ENCODE assay signal across 11 cellular contexts in the genomic region with DNA sequence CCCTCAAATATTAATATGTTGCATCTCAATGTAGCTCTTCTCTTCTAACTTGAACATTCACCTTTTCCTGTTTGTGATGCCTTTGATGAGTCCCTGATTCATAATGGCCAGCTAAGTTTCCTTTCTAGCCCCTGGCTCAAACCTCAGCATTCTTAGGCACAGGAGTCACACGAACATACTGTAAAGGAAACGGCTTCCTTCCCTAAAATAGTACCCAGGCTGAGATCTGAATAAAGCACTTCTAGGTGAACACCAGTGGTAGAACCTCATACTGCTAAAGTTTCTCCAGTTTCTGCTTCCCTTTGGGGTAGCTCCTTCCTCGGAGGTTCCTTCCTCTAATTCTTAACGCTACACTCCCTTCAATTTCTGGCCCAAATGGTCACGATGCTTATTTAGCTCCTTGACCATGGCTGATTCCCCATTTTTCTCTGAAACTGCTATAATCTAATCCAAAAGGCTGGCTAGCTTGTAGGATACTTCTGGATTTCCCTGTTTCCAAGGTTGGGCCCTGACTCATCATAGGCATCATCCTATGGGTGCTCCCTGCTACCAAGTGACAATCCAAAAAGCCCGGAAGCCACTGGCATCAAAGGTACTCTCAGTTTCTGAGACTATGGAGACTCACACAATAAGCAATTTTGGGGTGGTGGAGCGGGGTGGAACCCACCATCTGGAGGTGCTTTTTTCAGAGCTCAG. TPM values are rescaled to one million over a fixed set of nuclear protein-coding genes. Genes with fewer than 3 reads are reported as not detected.
DNase-seq lines count a peak whose midpoint lies in the region; ATAC-seq and TF ChIP-seq lines count a peak whose summit lies in the region.
"Had no signal": no experiment of that assay in that cellular context is flagged by ENCODE, and none has a peak within 500 bp of the region (broad histone marks: within the 10 kb centered on the region; RNA-seq: fewer than 3 reads in every experiment).

No MANE protein-coding gene starts in this region.

- CTCF ChIA-PET in AG04450 (lab: Charles Lee), result interaction anchor here (1.0 to 12.8 kb wide), 8 partner anchors 8 to 270 kb away, joined by 3 to 306 read pairs (median 6); no protein-coding TSS in a partner anchor

- peaks cover 29% of the 10 kb centered on the region for H3K4me1 Mint-ChIP-seq in memory B cell

- H3K36me3 ChIP-seq in mucosa of descending colon (ENCODE audit: low read depth), result peaks cover 4% of the 10 kb centered on the region

- POLR2A ChIA-PET in AG04450 (lab: Yijun Ruan, JAX), result interaction anchor here (0.8 to 2.4 kb wide), 6 partner anchors 11 to 175 kb away, joined by 3 to 17 read pairs (median 6); partner anchors contain the start of gene AMOTL2

- H3K36me3 Mint-ChIP-seq in memory B cell, result peaks cover 16% of the 10 kb centered on the region

- H3K4me3 Mint-ChIP-seq in memory B cell, result peak overlapping the region; percentile 43

- TF ChIP-seq CTCF in AG04450 (IDR thresholded peaks at IDR 0.05; ENCODE audit: low read depth, low read length), result no peak
- no peak for TF ChIP-seq CTCF in HL-60 (IDR thresholded peaks at IDR 0.05; ENCODE audit: insufficient read depth, low read length)
- no peak for TF ChIP-seq CTCF in mucosa of descending colon (IDR thresholded peaks at IDR 0.05)

- H3K4me3 ChIP-seq in AG04450 (ENCODE audit: low read depth, low read length), result peak overlapping the region; percentile 26; the same call in 1 of the 2 replicates
- no peak overlapping the region for H3K4me3 ChIP-seq in HL-60 (replicated peaks; ENCODE audit: insufficient read depth, low read length)
- no peak overlapping the region for H3K4me3 ChIP-seq in mucosa of descending colon
- H3K4me3 ChIP-seq: cardiac muscle cell had no signal

- peaks cover 25% of the 10 kb centered on the region for H3K4me1 ChIP-seq in mucosa of descending colon (ENCODE audit: low read depth)

- no peaks in the 10 kb centered on the region; the same call in 1 of the 2 replicates for H3K9me3 ChIP-seq in AG04450 (ENCODE audit: control insufficient read depth, insufficient read depth, low read length)
- no peaks in the 10 kb centered on the region for H3K9me3 ChIP-seq in mucosa of descending colon

- H3K9me3 Mint-ChIP-seq in memory B cell, result no peaks in the 10 kb centered on the region

- H3K27ac ChIP-seq in AG04450 (ENCODE audit: low read depth, low read length) (peak overlapping the region; percentile 93), HL-60 (replicated peaks) (peak overlapping the region; percentile 99)
- H3K27ac ChIP-seq: cardiac muscle cell had no signal

- intact Hi-C loops in mucosa of descending colon (cut with DNase I, micrococcal nuclease), result no loop called here

- ATAC-seq in memory B cell (ENCODE audit: low read depth), result no peak
- no peak for ATAC-seq in mucosa of descending colon

- no peak overlapping the region for H3K27ac Mint-ChIP-seq in memory B cell

- H3K27me3 ChIP-seq in AG04450 (ENCODE audit: control insufficient read depth, insufficient read depth, low read length) (no peaks in the 10 kb centered on the region), HL-60 (ENCODE audit: insufficient read depth, poor library complexity, severe bottlenecking) (no peaks in the 10 kb centered on the region)
- H3K27me3 ChIP-seq: cardiac muscle cell had no signal

- H3K27me3 Mint-ChIP-seq in memory B cell, result no peaks in the 10 kb centered on the region

- DNase-seq in AG04450 (ENCODE audit: low read depth, low spot score), result peak; percentile 46
- peak in 1 of 2 experiments; percentile 37 for DNase-seq in HL-60 (ENCODE audit: low read depth in 1 of 2, low spot score in 1 of 2)
- DNase-seq in amniotic stem cell (lab: John Stamatoyannopoulos, UW), result peak; percentile 59
- no peak for DNase-seq in memory B cell (ENCODE audit: low spot score in 2 of 2)
- no peak for DNase-seq in NCI-H128 (lab: John Stamatoyannopoulos, UW; ENCODE audit: unreplicated experiment)
- DNase-seq in putamen (ENCODE audit: low spot score), result no peak
- DNase-seq in mucosa of descending colon, result no peak
- no peak for DNase-seq in NCI-H1436 (lab: John Stamatoyannopoulos, UW)
- DNase-seq: NCI-H1092 treated with DMSO at 0.1 percent for 48 hours; stimulated activated CD4-positive, alpha-beta T cell treated with anti-CD3 and anti-CD28 coated beads, Interleukin-1b, Interleukin-23, amount 100 ng/mL, for 48 hours had no signal

RNA-seq across cellular contexts. Expression of gene ANAPC13, which starts 2.4 kb away (rescaled TPM):
- polyA plus RNA-seq in AG04450 (2011; rRNA removed), result 122 and 176 TPM in 2 replicates
- polyA minus RNA-seq in AG04450 (2011; rRNA and poly(A)+ RNA removed), result 29.4 and 37.9 TPM in 2 replicates
- 10 to 100 TPM; 28.9 to 44.6 (median 36.4) TPM for total RNA-seq in mucosa of descending colon

RNA-seq across cellular contexts. Expression of gene CEP63, which starts 2.5 kb away (rescaled TPM):
- 11.0 and 16.3 TPM in 2 replicates for polyA plus RNA-seq in AG04450 (2011; rRNA removed)
- 7.0 and 7.6 TPM in 2 replicates for polyA minus RNA-seq in AG04450 (2011; rRNA and poly(A)+ RNA removed)
- total RNA-seq in mucosa of descending colon, result 10 to 100 TPM; 19.8 to 34.2 (median 19.8) TPM

Comparison
In these comparisons a context has a peak if more than half of its experiments do, and no peak if none do; other contexts are left out.
1. DNase-seq: peak in AG04450 (single experiment) and amniotic stem cell (single experiment); none in memory B cell (0 of 2), NCI-H128 (single experiment), putamen (single experiment), mucosa of descending colon (0 of 3) and NCI-H1436 (single experiment).